Comparison of ENCODE assay signal across 15 cellular contexts in genomic region chr3:57784089-57784735, GRCh38.
"Had no signal": no experiment of that assay in that cellular context is flagged by ENCODE, and none has a peak within 500 bp of the region (broad histone marks: within the 10 kb centered on the region; RNA-seq: fewer than 3 reads in every experiment).

No MANE protein-coding gene starts in this region.

- H3K27ac ChIP-seq: brain microvascular endothelial cell, gastrocnemius medialis, right lobe of liver, spleen, transverse colon had no signal

- H3K9me3 ChIP-seq: gastrocnemius medialis, right lobe of liver, spleen, transverse colon had no signal

- H3K36me3 ChIP-seq: brain microvascular endothelial cell, gastrocnemius medialis, right lobe of liver, spleen, transverse colon had no signal

- DNase-seq: activated CD4-positive, alpha-beta T cell treated with anti-CD3 and anti-CD28 coated beads for 1 hour; activated CD4-positive, alpha-beta T cell treated with anti-CD3 and anti-CD28 coated beads, Interleukin-2, amount 50 U/mL, for 48 hours; activated CD8-positive, alpha-beta memory T cell treated with anti-CD3 and anti-CD28 coated beads, Interleukin-2, amount 10 ng/mL, durations not matched to agents 7 days and 5 days; activated effector memory CD4-positive, alpha-beta T cell treated with Interleukin-2 at 50 U/mL for 16 hours; activated T-cell treated with anti-CD3 and anti-CD28 coated beads, Interleukin-2, amount 50 U/mL, for 24 hours; amygdala; brain microvascular endothelial cell; gastrocnemius medialis; occipital lobe; spleen; stimulated activated CD4-positive, alpha-beta T cell treated with anti-CD3 and anti-CD28 coated beads, Interleukin-1b, Interleukin-23, amount 100 ng/mL, for 48 hours; transverse colon had no signal

- ATAC-seq: activated CD8-positive, alpha-beta memory T cell treated with anti-CD3 and anti-CD28 coated beads, Interleukin-2, amount 10 ng/mL, durations not matched to agents 7 days and 5 days; gastrocnemius medialis; natural killer cell treated with Interleukin-12 subunit alpha and Interleukin-12 subunit beta and Interleukin-15 and Interleukin-18, amount 100 ng/mL, for 72 hours; stimulated activated memory B cell treated with anti-CD40 and anti-IgM and Interleukin-4, amounts not matched to agents 10 μg/mL and 1 μg/mL and 100 μg/mL, for 72 hours had no signal

- H3K4me3 ChIP-seq: gastrocnemius medialis, right lobe of liver, spleen, transverse colon had no signal

- H3K27me3 ChIP-seq: brain microvascular endothelial cell, gastrocnemius medialis, right lobe of liver, spleen, transverse colon had no signal
